1 cellular context compared by ENCODE assay signal in the genomic region with DNA sequence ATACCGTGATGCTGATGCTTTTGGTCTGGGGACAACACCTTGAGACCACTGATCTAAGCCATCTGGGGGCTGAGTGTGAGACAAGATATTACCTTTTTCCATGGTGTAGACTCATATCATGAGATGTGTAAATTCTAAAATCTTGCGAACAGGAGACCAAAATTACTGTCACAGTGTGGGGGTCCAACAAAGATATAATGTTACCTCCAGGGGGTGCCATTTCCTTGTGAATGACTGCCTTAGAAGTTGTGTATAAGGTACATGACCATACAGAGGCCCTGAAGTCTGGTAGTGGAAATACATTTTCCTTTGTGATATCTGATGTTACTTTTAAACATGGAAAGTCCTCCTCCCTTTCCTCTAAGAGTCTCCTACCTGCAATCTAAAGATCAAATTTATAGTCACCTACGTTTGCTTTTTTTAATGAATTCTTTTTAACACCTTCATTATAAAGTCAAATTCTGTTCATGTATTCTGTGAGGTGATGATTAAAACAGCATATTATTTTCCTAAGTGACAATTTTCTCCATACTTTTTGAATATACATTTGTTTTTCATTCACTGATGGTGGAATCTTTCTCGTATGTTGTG.
TF ChIP-seq lines count a peak whose summit lies in the region.

No MANE protein-coding gene starts in this region.

TF ChIP-seq in liver, 16 proteins besides CTCF, POLR2A, EP300 and RAD21 (continued from another document):
- TF ChIP-seq ZBTB33 (IDR thresholded peaks at IDR 0.05): no peak
- no peak for TF ChIP-seq FOXA2 (IDR thresholded peaks at IDR 0.05)
- TF ChIP-seq RXRA (IDR thresholded peaks at IDR 0.05): no peak
- no peak for TF ChIP-seq MAX (IDR thresholded peaks at IDR 0.05)
TF ChIP-seq in liver: peak in this region for 0.
